ENCODE assay signal across 13 cellular contexts in genomic region chr10:27513451-27514191, GRCh38. TPM values are rescaled to one million over a fixed set of nuclear protein-coding genes. Genes with fewer than 3 reads are reported as not detected.
DNase-seq lines count a peak whose midpoint lies in the region; ATAC-seq, FAIRE-seq and TF ChIP-seq lines count a peak whose summit lies in the region.
"Had no signal": no experiment of that assay in that cellular context is flagged by ENCODE, and none has a peak within 500 bp of the region (broad histone marks: within the 10 kb centered on the region; RNA-seq: fewer than 3 reads in every experiment).

No MANE protein-coding gene starts in this region.

- in situ Hi-C loops in HepG2 (cut with HindIII; ENCODE audit: extremely low pct_ligation_motif_present, low pct_unique_long_range_greater_than_20kb): no loop called here

- H3K27me3 Mint-ChIP-seq in activated CD8-positive, alpha-beta T cell treated with anti-CD3 and anti-CD28 coated beads for 36 hours: no peaks in the 10 kb centered on the region

- POLR2A ChIA-PET in activated CD8-positive, alpha-beta T cell treated with anti-CD3 and anti-CD28 coated beads for 36 hours (lab: Charles Lee): interaction anchor here (0.8 to 1.4 kb wide), 2 partner anchors 9 to 22 kb away, joined by 3 to 7 read pairs; partner anchors contain the start of gene RAB18
- POLR2A ChIA-PET in HepG2 (lab: Yijun Ruan, JAX): no interaction called here

- no peak for TF ChIP-seq EP300 in HepG2 (IDR thresholded peaks at IDR 0.05; ENCODE audit: low read depth in 2 of 2, low read length in 2 of 2)
- no peak for TF ChIP-seq EP300 in HepG2 (CRISPR knock-in tag; IDR thresholded peaks at IDR 0.05; ENCODE audit: borderline replicate concordance)
- no peak for TF ChIP-seq EP300 in ovary (IDR thresholded peaks at IDR 0.05)

- FAIRE-seq in HepG2 (lab: Jason Lieb, UNC): no peak

- no peaks in the 10 kb centered on the region for H3K4me1 ChIP-seq in HepG2 (ENCODE audit: insufficient read depth, low read length)
- peaks cover 3% of the 10 kb centered on the region for H3K4me1 ChIP-seq in ovary (ENCODE audit: insufficient read depth)

- H3K36me3 Mint-ChIP-seq in activated CD8-positive, alpha-beta T cell treated with anti-CD3 and anti-CD28 coated beads for 36 hours (ENCODE audit: low read depth): peaks cover 55% of the 10 kb centered on the region

- no peak overlapping the region for H3K4me2 ChIP-seq in HepG2 (ENCODE audit: low read depth, low read length)

- H3K4me3 Mint-ChIP-seq in activated CD8-positive, alpha-beta T cell treated with anti-CD3 and anti-CD28 coated beads for 36 hours: peak overlapping the region; percentile 10
- H3K4me3 Mint-ChIP-seq: CD14-positive monocyte had no signal

- H3K27me3 ChIP-seq in HepG2 (ENCODE audit: control insufficient read depth in 1 of 2, insufficient read depth in 2 of 2, low read length in 2 of 2): no peaks in the 10 kb centered on the region
- no peaks in the 10 kb centered on the region for H3K27me3 ChIP-seq in ovary

- H3K9me3 ChIP-seq in HepG2 (ENCODE audit: low read length) (no peaks in the 10 kb centered on the region), ovary (no peaks in the 10 kb centered on the region)

- H2AFZ ChIP-seq in HepG2 (ENCODE audit: low read length): no peak overlapping the region

- 0 out of 2 replicates have a peak, but pooled peaks cover 8% of the 10 kb centered on the region for H4K20me1 ChIP-seq in HepG2 (ENCODE audit: insufficient read depth, low read length)

- TF ChIP-seq POLR2A in HepG2 (IDR thresholded peaks at IDR 0.05; ENCODE audit: insufficient read depth in 1 of 2, low read depth in 2 of 2, low read length in 2 of 2): no peak
- no peak for TF ChIP-seq POLR2A in ovary (IDR thresholded peaks at IDR 0.05)

- WGBS in HepG2 (ENCODE audit: low lambda C conversion rate): 100% methylated on average over 3 of the region's 3 CpGs
- WGBS in ovary, 3 donors: 16 to 42% (median 25%) methylated on average over 3 of the region's 3 CpGs

- H3K79me2 ChIP-seq in HepG2 (ENCODE audit: insufficient read depth, low read length): peaks cover 28% of the 10 kb centered on the region

- no peaks in the 10 kb centered on the region for H3K9me3 Mint-ChIP-seq in activated CD8-positive, alpha-beta T cell treated with anti-CD3 and anti-CD28 coated beads for 36 hours

- peaks cover 70% of the 10 kb centered on the region for H3K4me1 Mint-ChIP-seq in activated CD8-positive, alpha-beta T cell treated with anti-CD3 and anti-CD28 coated beads for 36 hours (ENCODE audit: low read depth)

- CTCF ChIA-PET in activated CD8-positive, alpha-beta T cell treated with anti-CD3 and anti-CD28 coated beads for 36 hours (lab: Charles Lee): interaction anchor here (1.8 kb wide), 1 partner anchor 9 kb away, joined by 5 read pairs; no protein-coding TSS in a partner anchor
- CTCF ChIA-PET in HepG2 (lab: Yijun Ruan, JAX; ENCODE audit: low intra/inter-chr PET ratio, low total read pairs): no interaction called here

- no peak for TF ChIP-seq CTCF in activated CD8-positive, alpha-beta T cell treated with anti-CD3 and anti-CD28 coated beads for 36 hours (IDR thresholded peaks at IDR 0.05)
- TF ChIP-seq CTCF in fibroblast of mammary gland (conservative IDR thresholded peaks at IDR 0.05; ENCODE audit: control insufficient read depth, insufficient read depth, low read depth, low read length) (no peak), HepG2 (CRISPR knock-in tag; IDR thresholded peaks at IDR 0.05) (no peak), ovary (IDR thresholded peaks at IDR 0.05) (no peak)

- no TSS peak for BruUV-seq in HepG2 (replicated peaks; lab: Mats Ljungman, UMichigan)

- no peak for TF ChIP-seq RAD21 in HepG2 (CRISPR knock-in tag; IDR thresholded peaks at IDR 0.05)

- no peak overlapping the region for H3K9ac ChIP-seq in HepG2 (ENCODE audit: insufficient read depth, low read depth, low read length)

- H3K36me3 ChIP-seq in HepG2 (replicated peaks in 1 of 2; ENCODE audit: control insufficient read depth in 1 of 2, insufficient read depth in 2 of 2, low read length in 2 of 2) (peaks cover 6 to 31% of the 10 kb centered on the region in 2 experiments; a peak in 4 of 5 replicates), ovary (no peaks in the 10 kb centered on the region)

- intact Hi-C loops in activated CD8-positive, alpha-beta T cell treated with anti-CD3 and anti-CD28 coated beads for 36 hours (cut with micrococcal nuclease): no loop called here
- intact Hi-C loops in HepG2 (cut with micrococcal nuclease; ENCODE audit: unreplicated experiment): no loop called here
- intact Hi-C loops in ovary (cut with DNase I): no loop called here

- no peak overlapping the region for H3K27ac ChIP-seq in HepG2 (ENCODE audit: extremely low read length, insufficient read depth, low read length)
- H3K27ac ChIP-seq in ovary: no peak overlapping the region

- peak; percentile 90 for ATAC-seq in activated CD8-positive, alpha-beta T cell treated with anti-CD3 and anti-CD28 coated beads for 36 hours
- ATAC-seq in HepG2 (no peak), GM21367 (IDR thresholded peaks at IDR 0.05; ENCODE audit: unreplicated experiment) (no peak)
- ATAC-seq: right cardiac atrium had no signal

- H3K4me3 ChIP-seq in fibroblast of mammary gland (ENCODE audit: control insufficient read depth, low read depth, low read length) (no peak overlapping the region), HepG2 (replicated peaks in 1 of 3; ENCODE audit: insufficient read depth in 1 of 3, low read depth in 2 of 3, low read length in 3 of 3) (no peak overlapping the region), ovary (no peak overlapping the region)
- H3K4me3 ChIP-seq: lung had no signal

- DNase-seq in A172 (ENCODE audit: low spot score): peak; percentile 48
- peak; percentile 69 for DNase-seq in GM04503 (ENCODE audit: low read depth)
- no peak for DNase-seq in activated CD8-positive, alpha-beta T cell treated with anti-CD3 and anti-CD28 coated beads for 36 hours
- DNase-seq in fibroblast of mammary gland (ENCODE audit: low read depth): peak; percentile 60
- DNase-seq in HepG2 (ENCODE audit: low spot score): no peak
- no peak for DNase-seq in ovary
- DNase-seq in foreskin melanocyte: no peak
- DNase-seq: KG1, NCI-H510A treated with DMSO at 0.1 percent for 48 hours, right cardiac atrium had no signal

- H3K27ac Mint-ChIP-seq in activated CD8-positive, alpha-beta T cell treated with anti-CD3 and anti-CD28 coated beads for 36 hours: peak overlapping the region; percentile 89

TF ChIP-seq in HepG2, 621 proteins besides CTCF, POLR2A, EP300 and RAD21 (continues in another document):
- TF ChIP-seq ZNF615 (CRISPR knock-in tag; IDR thresholded peaks at IDR 0.05; ENCODE audit: borderline replicate concordance) (no peak), ZHX1 (CRISPR knock-in tag; IDR thresholded peaks at IDR 0.05; ENCODE audit: low read depth) (no peak), MXD4 (CRISPR knock-in tag; IDR thresholded peaks at IDR 0.05) (no peak), ZNF674 (CRISPR knock-in tag; IDR thresholded peaks at IDR 0.05; ENCODE audit: low read depth) (no peak), ZNF589 (CRISPR knock-in tag; conservative IDR thresholded peaks at IDR 0.05) (no peak), ZFP82 (CRISPR knock-in tag; IDR thresholded peaks at IDR 0.05; ENCODE audit: borderline replicate concordance) (no peak)

RNA-seq across cellular contexts. Expression of gene RAB18, which starts 9.5 kb away (rescaled TPM):
- total RNA-seq in A172 (2014; rRNA removed; shearing (Covaris generic)): 79.9 and 80.2 TPM in 2 replicates
- 10 to 100 TPM; 42.0 to 47.2 TPM for total RNA-seq in activated CD8-positive, alpha-beta T cell treated with anti-CD3 and anti-CD28 coated beads for 36 hours
- total RNA-seq in HepG2 (2016; rRNA removed; fragmentation: Illumina TruSeq; extraction: Trizol) (69.1 and 114 TPM in 2 replicates), ovary (10 to 100 TPM; 27.5 to 92.0 (median 83.6) TPM)
- total RNA-seq in HepG2 (2016; cell fraction: cytosol; rRNA removed; fragmentation: Illumina TruSeq; extraction: Trizol; ENCODE audit: low read depth): 5.3 and 8.7 TPM in 2 replicates
- total RNA-seq in HepG2 (2016; cell fraction: insoluble cytoplasmic fraction; rRNA removed; fragmentation: Illumina TruSeq; extraction: Trizol): 69.8 and 121 TPM in 2 replicates
- 20.5 and 23.7 TPM in 2 replicates for total RNA-seq in HepG2 (2016; cell fraction: membrane; rRNA removed; fragmentation: Illumina TruSeq; extraction: Trizol)
- total RNA-seq in HepG2 (2016; cell fraction: nucleus; rRNA removed; fragmentation: Illumina TruSeq; extraction: Trizol): 32.7 and 36.9 TPM in 2 replicates
- polyA plus RNA-seq in HepG2 (2011; rRNA removed) (19.0 and 22.3 TPM in 2 replicates), ovary (10 to 100 TPM; 23.9 to 98.4 TPM)
- 6.2 and 13.3 TPM in 2 replicates for polyA plus RNA-seq in HepG2 (2011; cell fraction: cytosol; rRNA removed)
- 9.9 and 16.7 TPM in 2 replicates for polyA plus RNA-seq in HepG2 (2011; cell fraction: nucleus; rRNA removed)
- polyA plus RNA-seq in HepG2 (2012): 39.1 and 52.9 TPM in 2 replicates
- 6.8 and 7.7 TPM in 2 replicates for polyA plus RNA-seq in HepG2 (2016; cell fraction: cytosol; fragmentation: Illumina TruSeq; extraction: Trizol; ENCODE audit: low read depth)
- 119 and 125 TPM in 2 replicates for polyA plus RNA-seq in HepG2 (2016; cell fraction: insoluble cytoplasmic fraction; fragmentation: Illumina TruSeq; extraction: Trizol; ENCODE audit: low read depth)
- polyA plus RNA-seq in HepG2 (2016; cell fraction: membrane; fragmentation: Illumina TruSeq; extraction: Trizol; ENCODE audit: low read depth): 10.7 and 12.3 TPM in 2 replicates
- polyA plus RNA-seq in HepG2 (2016; cell fraction: nucleus; fragmentation: Illumina TruSeq; extraction: Trizol; ENCODE audit: insufficient read depth, low read depth): 38.9 and 44.7 TPM in 2 replicates
- 3.9 and 4.0 TPM in 2 replicates for polyA minus RNA-seq in HepG2 (2011; rRNA and poly(A)+ RNA removed; ENCODE audit: low replicate concordance)
- polyA minus RNA-seq in HepG2 (2011; cell fraction: cytosol; rRNA and poly(A)+ RNA removed): 16.6 and 25.1 TPM in 2 replicates
- polyA minus RNA-seq in HepG2 (2011; cell fraction: nucleus; rRNA and poly(A)+ RNA removed): 42.5 and 45.6 TPM in 2 replicates

Comparison
In these comparisons a context has a peak if more than half of its experiments do, and no peak if none do; other contexts are left out.
1. DNase-seq: peak in A172 (single experiment), GM04503 (single experiment) and fibroblast of mammary gland (single experiment); none in activated CD8-positive, alpha-beta T cell treated with anti-CD3 and anti-CD28 coated beads for 36 hours (single experiment), HepG2 (single experiment), ovary (0 of 5) and foreskin melanocyte (single experiment).